ENCODE assay signal across 7 cellular contexts in the genomic region with DNA sequence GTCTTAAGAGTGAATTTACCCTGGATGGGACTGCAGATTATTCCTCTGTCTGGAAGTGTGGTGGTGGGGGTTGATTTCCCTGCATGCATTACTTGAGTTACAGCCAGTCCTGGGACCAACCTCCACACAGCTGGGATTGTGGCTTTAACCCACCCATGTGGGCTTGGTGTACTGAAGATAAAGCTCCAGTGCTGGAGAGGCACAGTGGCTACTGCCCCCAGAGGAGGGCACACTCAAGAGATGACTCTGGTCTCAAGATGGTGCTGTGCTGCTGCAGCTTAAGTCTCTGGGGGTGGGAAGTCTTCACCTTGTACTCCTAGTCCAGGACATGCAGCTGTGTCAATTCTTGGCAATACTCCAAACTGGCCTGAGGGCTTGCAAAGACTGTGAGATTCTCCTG. TPM values are rescaled to one million over a fixed set of nuclear protein-coding genes. Genes with fewer than 3 reads are reported as not detected.
A peak's percentile ranks its signal among the peaks of the same experiment; 100 is the strongest.
DNase-seq lines count a peak whose midpoint lies in the region; ATAC-seq and TF ChIP-seq lines count a peak whose summit lies in the region.
"Not testable (repeated sequence)": the region's sequence is repeated elsewhere in the genome, so short reads cannot be mapped to it uniquely, and the experiment has no call there.

No MANE protein-coding gene starts in this region.

- H3K4me3 Mint-ChIP-seq in endodermal cell: not testable (repeated sequence)
- peak overlapping the region in 6 of 8 donors; percentile 6 to 86 (median 76) for H3K4me3 Mint-ChIP-seq in naive B cell
- peak overlapping the region; percentile 21 for H3K4me3 Mint-ChIP-seq in stimulated activated memory B cell treated with anti-CD40 and anti-IgM and Interleukin-4, amounts not matched to agents 10 μg/mL and 1 μg/mL and 100 μg/mL, for 72 hours

- H3K9me3 Mint-ChIP-seq in endodermal cell: peaks cover 34% of the 10 kb centered on the region
- H3K9me3 Mint-ChIP-seq in naive B cell: peaks cover 0 to 14% (median 11%) of the 10 kb centered on the region in 7 donors
- not testable (repeated sequence) for H3K9me3 Mint-ChIP-seq in stimulated activated memory B cell treated with anti-CD40 and anti-IgM and Interleukin-4, amounts not matched to agents 10 μg/mL and 1 μg/mL and 100 μg/mL, for 72 hours

- not testable (repeated sequence) for H3K27ac ChIP-seq in endodermal cell (ENCODE audit: low read depth, low read length)

- H3K36me3 Mint-ChIP-seq in endodermal cell (ENCODE audit: low read depth): peaks cover 72% of the 10 kb centered on the region
- H3K36me3 Mint-ChIP-seq in naive B cell: peaks cover 31 to 32% of the 10 kb centered on the region in 2 donors
- peaks cover 66% of the 10 kb centered on the region for H3K36me3 Mint-ChIP-seq in stimulated activated memory B cell treated with anti-CD40 and anti-IgM and Interleukin-4, amounts not matched to agents 10 μg/mL and 1 μg/mL and 100 μg/mL, for 72 hours

- not testable (repeated sequence) for H3K4me1 ChIP-seq in endodermal cell (ENCODE audit: control insufficient read depth, insufficient read depth, low read length)

- TF ChIP-seq CTCF in GM10248 (IDR thresholded peaks at IDR 0.05; ENCODE audit: control extremely low read depth, extremely low read depth, low read depth, missing control alignments): peak; percentile 11
- not testable (repeated sequence) for TF ChIP-seq CTCF in endodermal cell (conservative IDR thresholded peaks at IDR 0.05)

- not testable (repeated sequence) for ATAC-seq in naive B cell (ENCODE audit: low read depth in 2 of 2); stimulated activated memory B cell treated with anti-CD40 and anti-IgM and Interleukin-4, amounts not matched to agents 10 μg/mL and 1 μg/mL and 100 μg/mL, for 72 hours

- DNase-seq in GM10248 (ENCODE audit: extremely low spot score); endodermal cell; naive B cell: not testable (repeated sequence)
- DNase-seq in LHCN-M2 (ENCODE audit: low read depth) (peak; percentile 41), OCI-M1 (lab: John Stamatoyannopoulos, UW) (peak; percentile 11), UCSD-AML1 (lab: John Stamatoyannopoulos, UW; ENCODE audit: unreplicated experiment) (peak; percentile 34)

- H3K4me1 Mint-ChIP-seq in endodermal cell (peaks cover 13% of the 10 kb centered on the region), naive B cell (peaks cover 26 to 52% (median 39%) of the 10 kb centered on the region in 3 donors)
- H3K4me1 Mint-ChIP-seq in stimulated activated memory B cell treated with anti-CD40 and anti-IgM and Interleukin-4, amounts not matched to agents 10 μg/mL and 1 μg/mL and 100 μg/mL, for 72 hours: peaks cover 60% of the 10 kb centered on the region

- POLR2A ChIA-PET in GM10248 (lab: Yijun Ruan, JAX): not testable (repeated sequence)

- not testable (repeated sequence) for H3K27me3 ChIP-seq in endodermal cell (ENCODE audit: control insufficient read depth, insufficient read depth, low read length, poor library complexity, severe bottlenecking)

- peaks cover 51% of the 10 kb centered on the region for H3K36me3 ChIP-seq in endodermal cell (ENCODE audit: control insufficient read depth, insufficient read depth, low read length)

- peaks cover 41% of the 10 kb centered on the region for H3K9me3 ChIP-seq in endodermal cell (ENCODE audit: control insufficient read depth, low read length)

- H3K27me3 Mint-ChIP-seq in endodermal cell (ENCODE audit: insufficient read depth); naive B cell; stimulated activated memory B cell treated with anti-CD40 and anti-IgM and Interleukin-4, amounts not matched to agents 10 μg/mL and 1 μg/mL and 100 μg/mL, for 72 hours: not testable (repeated sequence)

- H3K27ac Mint-ChIP-seq in endodermal cell: not testable (repeated sequence)
- H3K27ac Mint-ChIP-seq in naive B cell: peak overlapping the region; percentile 79 to 98 (median 94)
- H3K27ac Mint-ChIP-seq in stimulated activated memory B cell treated with anti-CD40 and anti-IgM and Interleukin-4, amounts not matched to agents 10 μg/mL and 1 μg/mL and 100 μg/mL, for 72 hours: peak overlapping the region; percentile 92

- H3K4me3 ChIP-seq in endodermal cell (ENCODE audit: low read length): peak overlapping the region; percentile 45

- CTCF ChIA-PET in GM10248 (lab: Yijun Ruan, JAX): not testable (repeated sequence)

- H3K9ac ChIP-seq in endodermal cell (ENCODE audit: extremely low read depth, low read length, poor library complexity, severe bottlenecking): not testable (repeated sequence)

RNA-seq across cellular contexts. Expression of gene CSNK1E, which starts 57.8 kb away (rescaled TPM):
- total RNA-seq in LHCN-M2 (2014; rRNA removed): 121 and 134 TPM in 2 replicates
- polyA plus RNA-seq in LHCN-M2 (2012): 120 TPM
- total RNA-seq in endodermal cell: 100 to 1,000 TPM; 224 to 229 TPM
- polyA plus RNA-seq in endodermal cell (2013, experiment 1 of 2): 167 TPM
- 148 TPM for polyA plus RNA-seq in endodermal cell (2013, experiment 2 of 2)
- 10 to 100 TPM in 3 of 6 donors, 1 to 10 TPM in 3; 5.8 to 19.6 (median 10.0) TPM for polyA plus RNA-seq in naive B cell (ENCODE audit: low read depth in 6 of 6)
